Comparison of ENCODE assay signal across 2 cellular contexts in the genomic region with DNA sequence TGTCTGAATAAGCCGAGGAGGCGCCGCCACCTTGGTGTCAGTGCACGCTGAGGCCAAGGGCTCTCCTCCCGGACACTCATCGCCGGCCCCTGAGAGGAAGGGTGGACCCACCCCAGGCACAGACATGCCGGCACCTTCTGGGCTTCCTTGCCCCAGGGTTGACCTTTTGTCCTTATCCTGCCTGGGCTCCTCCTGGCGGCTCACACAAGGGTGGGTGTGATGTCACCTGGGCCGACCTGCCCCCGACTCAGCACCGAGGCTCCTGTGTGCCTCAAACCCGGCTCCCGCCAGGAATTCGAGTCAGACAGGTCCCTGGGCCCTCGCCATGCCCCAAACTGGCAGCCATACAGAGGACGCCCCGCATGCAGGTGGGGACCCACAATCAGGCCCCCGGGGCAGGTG.
TF ChIP-seq lines count a peak whose summit lies in the region.

No MANE protein-coding gene starts in this region.

TF ChIP-seq in SK-N-SH, 30 proteins besides CTCF, POLR2A, EP300 and RAD21 (continued from another document):
- TF ChIP-seq, protein P1, sequence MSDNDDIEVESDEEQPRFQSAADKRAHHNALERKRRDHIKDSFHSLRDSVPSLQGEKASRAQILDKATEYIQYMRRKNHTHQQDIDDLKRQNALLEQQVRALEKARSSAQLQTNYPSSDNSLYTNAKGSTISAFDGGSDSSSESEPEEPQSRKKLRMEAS (IDR thresholded peaks at IDR 0.05; ENCODE audit: low read depth), result no peak
- TF ChIP-seq YY1 (IDR thresholded peaks at IDR 0.05; ENCODE audit: low read depth) (no peak), RFX5 (IDR thresholded peaks at IDR 0.05; ENCODE audit: low read length) (no peak)
- TF ChIP-seq, protein P2, sequence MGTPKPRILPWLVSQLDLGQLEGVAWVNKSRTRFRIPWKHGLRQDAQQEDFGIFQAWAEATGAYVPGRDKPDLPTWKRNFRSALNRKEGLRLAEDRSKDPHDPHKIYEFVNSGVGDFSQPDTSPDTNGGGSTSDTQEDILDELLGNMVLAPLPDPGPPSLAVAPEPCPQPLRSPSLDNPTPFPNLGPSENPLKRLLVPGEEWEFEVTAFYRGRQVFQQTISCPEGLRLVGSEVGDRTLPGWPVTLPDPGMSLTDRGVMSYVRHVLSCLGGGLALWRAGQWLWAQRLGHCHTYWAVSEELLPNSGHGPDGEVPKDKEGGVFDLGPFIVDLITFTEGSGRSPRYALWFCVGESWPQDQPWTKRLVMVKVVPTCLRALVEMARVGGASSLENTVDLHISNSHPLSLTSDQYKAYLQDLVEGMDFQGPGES (IDR thresholded peaks at IDR 0.05; ENCODE audit: low read depth, low read length), result no peak

TF ChIP-seq in SK-N-SH treated with all-trans-retinoic acid at 6 μM for 48 hours, 23 proteins besides CTCF, POLR2A, EP300 and RAD21 (continued from another document):
- TF ChIP-seq SNAI2 (CRISPR knock-in tag; IDR thresholded peaks at IDR 0.05) (no peak), ZFP30 (CRISPR knock-in tag; IDR thresholded peaks at IDR 0.05) (no peak), TCF4 (CRISPR knock-in tag; IDR thresholded peaks at IDR 0.05; ENCODE audit: borderline replicate concordance) (no peak), ZNF565 (CRISPR knock-in tag; conservative IDR thresholded peaks at IDR 0.05; ENCODE audit: low read depth) (no peak), ZNF8 (CRISPR knock-in tag; IDR thresholded peaks at IDR 0.05) (no peak), PPARA (CRISPR knock-in tag; IDR thresholded peaks at IDR 0.05; ENCODE audit: borderline replicate concordance) (no peak), ZC3H10 (CRISPR knock-in tag; IDR thresholded peaks at IDR 0.05) (no peak), RARB (CRISPR knock-in tag; IDR thresholded peaks at IDR 0.05) (no peak), BACH2 (CRISPR knock-in tag; IDR thresholded peaks at IDR 0.05; ENCODE audit: borderline replicate concordance) (no peak), ISL1 (CRISPR knock-in tag; IDR thresholded peaks at IDR 0.05) (no peak), ESRRG (CRISPR knock-in tag; IDR thresholded peaks at IDR 0.05) (no peak), ARNTL (CRISPR knock-in tag; IDR thresholded peaks at IDR 0.05; ENCODE audit: borderline replicate concordance, low read depth) (no peak)
- TF ChIP-seq, protein P3, sequence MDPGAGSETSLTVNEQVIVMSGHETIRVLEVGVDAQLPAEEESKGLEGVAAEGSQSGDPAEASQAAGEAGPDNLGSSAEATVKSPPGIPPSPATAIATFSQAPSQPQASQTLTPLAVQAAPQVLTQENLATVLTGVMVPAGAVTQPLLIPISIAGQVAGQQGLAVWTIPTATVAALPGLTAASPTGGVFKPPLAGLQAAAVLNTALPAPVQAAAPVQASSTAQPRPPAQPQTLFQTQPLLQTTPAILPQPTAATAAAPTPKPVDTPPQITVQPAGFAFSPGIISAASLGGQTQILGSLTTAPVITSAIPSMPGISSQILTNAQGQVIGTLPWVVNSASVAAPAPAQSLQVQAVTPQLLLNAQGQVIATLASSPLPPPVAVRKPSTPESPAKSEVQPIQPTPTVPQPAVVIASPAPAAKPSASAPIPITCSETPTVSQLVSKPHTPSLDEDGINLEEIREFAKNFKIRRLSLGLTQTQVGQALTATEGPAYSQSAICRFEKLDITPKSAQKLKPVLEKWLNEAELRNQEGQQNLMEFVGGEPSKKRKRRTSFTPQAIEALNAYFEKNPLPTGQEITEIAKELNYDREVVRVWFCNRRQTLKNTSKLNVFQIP (CRISPR knock-in tag; IDR thresholded peaks at IDR 0.05; ENCODE audit: borderline replicate concordance, low read depth), result no peak
- TF ChIP-seq, protein P4, sequence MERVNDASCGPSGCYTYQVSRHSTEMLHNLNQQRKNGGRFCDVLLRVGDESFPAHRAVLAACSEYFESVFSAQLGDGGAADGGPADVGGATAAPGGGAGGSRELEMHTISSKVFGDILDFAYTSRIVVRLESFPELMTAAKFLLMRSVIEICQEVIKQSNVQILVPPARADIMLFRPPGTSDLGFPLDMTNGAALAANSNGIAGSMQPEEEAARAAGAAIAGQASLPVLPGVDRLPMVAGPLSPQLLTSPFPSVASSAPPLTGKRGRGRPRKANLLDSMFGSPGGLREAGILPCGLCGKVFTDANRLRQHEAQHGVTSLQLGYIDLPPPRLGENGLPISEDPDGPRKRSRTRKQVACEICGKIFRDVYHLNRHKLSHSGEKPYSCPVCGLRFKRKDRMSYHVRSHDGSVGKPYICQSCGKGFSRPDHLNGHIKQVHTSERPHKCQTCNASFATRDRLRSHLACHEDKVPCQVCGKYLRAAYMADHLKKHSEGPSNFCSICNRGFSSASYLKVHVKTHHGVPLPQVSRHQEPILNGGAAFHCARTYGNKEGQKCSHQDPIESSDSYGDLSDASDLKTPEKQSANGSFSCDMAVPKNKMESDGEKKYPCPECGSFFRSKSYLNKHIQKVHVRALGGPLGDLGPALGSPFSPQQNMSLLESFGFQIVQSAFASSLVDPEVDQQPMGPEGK (CRISPR knock-in tag; IDR thresholded peaks at IDR 0.05; ENCODE audit: borderline replicate concordance), result no peak
